In genomic region chr1:145892486-145893087, GRCh38 we compare ENCODE assay signal across 8 cellular contexts. TPM values are rescaled to one million over a fixed set of nuclear protein-coding genes. Genes with fewer than 3 reads are reported as not detected.
DNase-seq lines count a peak whose midpoint lies in the region; ATAC-seq and TF ChIP-seq lines count a peak whose summit lies in the region.

No MANE protein-coding gene starts in this region.

- intact Hi-C loops in lower lobe of right lung (cut with DNase I): no loop called here
- intact Hi-C loops in upper lobe of right lung (cut with DNase I): loop anchor here (10.0 kb wide), 1 partner anchor 122 kb away; no protein-coding TSS in a partner anchor

- H3K36me3 ChIP-seq in lower lobe of right lung: no peaks in the 10 kb centered on the region
- H3K36me3 ChIP-seq in upper lobe of right lung: no peaks in the 10 kb centered on the region

- H3K9me3 ChIP-seq in lower lobe of right lung (no peaks in the 10 kb centered on the region), upper lobe of right lung (no peaks in the 10 kb centered on the region)

- H3K27me3 ChIP-seq in lower lobe of right lung (ENCODE audit: low read depth): no peaks in the 10 kb centered on the region
- H3K27me3 ChIP-seq in upper lobe of right lung: no peaks in the 10 kb centered on the region

- H3K4me3 ChIP-seq in lower lobe of right lung (no peak overlapping the region), upper lobe of right lung (peak overlapping the region; percentile 14)

- peaks cover 34% of the 10 kb centered on the region for H3K4me1 ChIP-seq in lower lobe of right lung
- peaks cover 28% of the 10 kb centered on the region for H3K4me1 ChIP-seq in upper lobe of right lung

- peak; percentile 52 for DNase-seq in DMS153 treated with DMSO at 0.1 percent for 48 hours (lab: John Stamatoyannopoulos, UW; ENCODE audit: unreplicated experiment)
- DNase-seq in DMS153 (lab: John Stamatoyannopoulos, UW): no peak
- DNase-seq in cerebellum (ENCODE audit: low spot score): peak; percentile 17
- no peak for DNase-seq in lower lobe of right lung
- peak; percentile 33 for DNase-seq in upper lobe of right lung
- DNase-seq in HPDE6-E6E7 (ENCODE audit: extremely low spot score): no peak
- DNase-seq in ureter (ENCODE audit: low spot score): no peak
- DNase-seq in central memory CD4-positive, alpha-beta T cell: no peak

- H3K27ac ChIP-seq in lower lobe of right lung (peak overlapping the region; percentile 88), upper lobe of right lung (peak overlapping the region; percentile 92)

- ATAC-seq in lower lobe of right lung (peak in 1 of 2 donors; percentile 5), upper lobe of right lung (no peak)

- TF ChIP-seq CTCF in lower lobe of right lung (IDR thresholded peaks at IDR 0.05) (no peak), upper lobe of right lung (IDR thresholded peaks at IDR 0.05) (no peak)

RNA-seq across cellular contexts. Expression of gene ANKRD35, which starts 6.9 kb away (rescaled TPM):
- total RNA-seq in cerebellum (0.73 TPM), lower lobe of right lung (1.5 TPM), upper lobe of right lung (1.6 TPM), ureter (4.2 TPM)

RNA-seq across cellular contexts. Expression of gene ITGA10, which starts 17.3 kb away (rescaled TPM):
- total RNA-seq in cerebellum (2.2 TPM), lower lobe of right lung (7.7 TPM), upper lobe of right lung (10.8 TPM), ureter (19.2 TPM)

RNA-seq across cellular contexts. Expression of gene PEX11B, which starts 25.9 kb away (rescaled TPM):
- total RNA-seq in cerebellum: 22.5 TPM
- 28.6 TPM for total RNA-seq in lower lobe of right lung
- 31.0 TPM for total RNA-seq in upper lobe of right lung
- 44.2 TPM for total RNA-seq in ureter

RNA-seq across cellular contexts. Expression of gene PIAS3, which starts 33.7 kb away (rescaled TPM):
- total RNA-seq in cerebellum (11.1 TPM), lower lobe of right lung (27.7 TPM), upper lobe of right lung (29.2 TPM), ureter (70.4 TPM)

RNA-seq across cellular contexts. Expression of gene RBM8A, which starts 34.7 kb away (rescaled TPM):
- total RNA-seq in cerebellum (74.4 TPM), lower lobe of right lung (109 TPM), upper lobe of right lung (102 TPM), ureter (141 TPM)

Comparison
In these comparisons a context has a peak if more than half of its experiments do, and no peak if none do; other contexts are left out.
1. DNase-seq: peak in DMS153 treated with DMSO at 0.1 percent for 48 hours (single experiment), cerebellum (single experiment) and upper lobe of right lung (single experiment); none in DMS153 (single experiment), lower lobe of right lung (single experiment), HPDE6-E6E7 (single experiment), ureter (single experiment) and central memory CD4-positive, alpha-beta T cell (single experiment).